8 cellular contexts compared by ENCODE assay signal in the genomic region with DNA sequence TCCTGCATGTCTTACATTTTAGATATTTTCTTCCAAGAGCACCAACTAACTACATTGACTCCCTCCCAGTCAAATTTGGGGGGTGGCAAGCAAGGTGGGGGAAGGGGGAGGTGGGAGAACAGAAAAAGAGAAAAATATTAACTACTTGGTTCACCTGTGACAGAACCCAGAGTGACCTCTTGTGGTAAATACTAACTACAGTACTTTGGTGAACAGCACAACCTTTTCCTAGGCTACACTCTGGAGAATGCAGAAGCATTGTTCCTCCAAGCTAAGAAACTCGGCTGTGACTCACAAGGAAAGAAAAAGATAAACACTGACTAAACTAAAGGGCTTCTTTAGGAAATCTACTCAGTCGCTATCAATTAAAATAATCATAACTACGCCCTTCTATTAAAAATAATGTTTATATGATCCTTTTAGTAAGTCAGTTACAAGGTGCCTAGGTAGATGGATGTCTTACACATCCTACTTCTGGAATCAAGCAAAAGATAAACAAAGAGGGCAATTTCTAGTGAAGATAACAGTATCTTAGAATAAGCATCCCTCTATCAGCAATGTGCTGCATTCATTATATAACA. TPM values are rescaled to one million over a fixed set of nuclear protein-coding genes. Genes with fewer than 3 reads are reported as not detected.
DNase-seq lines count a peak whose midpoint lies in the region; TF ChIP-seq lines count a peak whose summit lies in the region.

No MANE protein-coding gene starts in this region.

- TF ChIP-seq CTCF in GM10248 (IDR thresholded peaks at IDR 0.05; ENCODE audit: control extremely low read depth, extremely low read depth, low read depth, missing control alignments) = peak; percentile 21

- POLR2A ChIA-PET in GM10248 (lab: Yijun Ruan, JAX) = no interaction called here
- POLR2A ChIA-PET in activated CD4-positive, alpha-beta T cell treated with anti-CD3 and anti-CD28 coated beads, Interleukin-2, amount 10 ng/mL, durations not matched to agents 7 days and 5 days (lab: Charles Lee) = no interaction called here

- no peaks in the 10 kb centered on the region for H3K36me3 Mint-ChIP-seq in activated CD4-positive, alpha-beta T cell treated with anti-CD3 and anti-CD28 coated beads, Interleukin-2, amount 10 ng/mL, durations not matched to agents 7 days and 5 days (ENCODE audit: low read depth)

- H3K4me1 Mint-ChIP-seq in activated CD4-positive, alpha-beta T cell treated with anti-CD3 and anti-CD28 coated beads, Interleukin-2, amount 10 ng/mL, durations not matched to agents 7 days and 5 days = no peaks in the 10 kb centered on the region

- H3K4me3 Mint-ChIP-seq in activated CD4-positive, alpha-beta T cell treated with anti-CD3 and anti-CD28 coated beads, Interleukin-2, amount 10 ng/mL, durations not matched to agents 7 days and 5 days = no peak overlapping the region

- H3K27ac Mint-ChIP-seq in activated CD4-positive, alpha-beta T cell treated with anti-CD3 and anti-CD28 coated beads, Interleukin-2, amount 10 ng/mL, durations not matched to agents 7 days and 5 days = no peak overlapping the region

- H3K9me3 Mint-ChIP-seq in activated CD4-positive, alpha-beta T cell treated with anti-CD3 and anti-CD28 coated beads, Interleukin-2, amount 10 ng/mL, durations not matched to agents 7 days and 5 days = no peaks in the 10 kb centered on the region

- DNase-seq in GM10248 (ENCODE audit: extremely low spot score) (no peak), NCI-H1417 treated with DMSO at 0.1 percent for 48 hours (lab: John Stamatoyannopoulos, UW) (peak; percentile 53), amniotic epithelial cell (ENCODE audit: low read depth) (peak; percentile 91), lung microvascular endothelial cell (ENCODE audit: low read depth in 2 of 2) (peak; percentile 27 to 64), GM03348 (ENCODE audit: low spot score) (no peak), OCI-M2 (lab: John Stamatoyannopoulos, UW; ENCODE audit: unreplicated experiment) (no peak)
- no peak for DNase-seq in stimulated activated CD4-positive, alpha-beta T cell treated with anti-CD3 and anti-CD28 coated beads, Interleukin-15, amount 100 ng/mL, for 24 hours
- no peak for DNase-seq in activated CD4-positive, alpha-beta T cell treated with anti-CD3 and anti-CD28 coated beads, Interleukin-2, amount 10 ng/mL, durations not matched to agents 7 days and 5 days

- H3K27me3 Mint-ChIP-seq in activated CD4-positive, alpha-beta T cell treated with anti-CD3 and anti-CD28 coated beads, Interleukin-2, amount 10 ng/mL, durations not matched to agents 7 days and 5 days = peaks cover 27% of the 10 kb centered on the region

- CTCF ChIA-PET in GM10248 (lab: Yijun Ruan, JAX) = interaction anchor here (1.4 kb wide), 1 partner anchor 13 kb away, joined by 3 read pairs; no protein-coding TSS in a partner anchor
- CTCF ChIA-PET in activated CD4-positive, alpha-beta T cell treated with anti-CD3 and anti-CD28 coated beads, Interleukin-2, amount 10 ng/mL, durations not matched to agents 7 days and 5 days (lab: Charles Lee) = no interaction called here

RNA-seq across cellular contexts. Expression of a gene that starts 5.4 kb away (rescaled TPM):
- not detected in 2 replicates for total RNA-seq in lung microvascular endothelial cell
- total RNA-seq in activated CD4-positive, alpha-beta T cell treated with anti-CD3 and anti-CD28 coated beads, Interleukin-2, amount 10 ng/mL, durations not matched to agents 7 days and 5 days = not detected

Comparison
In these comparisons a context has a peak if more than half of its experiments do, and no peak if none do; other contexts are left out.
1. DNase-seq: peak in NCI-H1417 treated with DMSO at 0.1 percent for 48 hours (single experiment), amniotic epithelial cell (single experiment) and lung microvascular endothelial cell (2 of 2); none in GM10248 (single experiment), GM03348 (single experiment), OCI-M2 (single experiment), stimulated activated CD4-positive, alpha-beta T cell treated with anti-CD3 and anti-CD28 coated beads, Interleukin-15, amount 100 ng/mL, for 24 hours (single experiment) and activated CD4-positive, alpha-beta T cell treated with anti-CD3 and anti-CD28 coated beads, Interleukin-2, amount 10 ng/mL, durations not matched to agents 7 days and 5 days (single experiment).